11 cellular contexts compared by ENCODE assay signal in genomic region chr3:68996356-68996995, GRCh38. TPM values are rescaled to one million over a fixed set of nuclear protein-coding genes. Genes with fewer than 3 reads are reported as not detected.
DNase-seq lines count a peak whose midpoint lies in the region; ATAC-seq, FAIRE-seq and TF ChIP-seq lines count a peak whose summit lies in the region.
"Had no signal": no experiment of that assay in that cellular context is flagged by ENCODE, and none has a peak within 500 bp of the region (broad histone marks: within the 10 kb centered on the region; RNA-seq: fewer than 3 reads in every experiment).

No MANE protein-coding gene starts in this region.

- no peaks in the 10 kb centered on the region for H3K9me1 ChIP-seq in K562 (ENCODE audit: control insufficient read depth, insufficient read depth, low read length)

- TF ChIP-seq EP300 in K562 (IDR thresholded peaks at IDR 0.05; ENCODE audit: low read length) = no peak

- TF ChIP-seq RAD21 in K562 (CRISPR knock-in tag; conservative IDR thresholded peaks at IDR 0.05 in 1 of 2, IDR thresholded peaks at IDR 0.05 in 1 of 2) = no peak

- WGBS in K562 (ENCODE audit: insufficient coverage, low coverage, missing lambda C conversion rate) = 55% methylated on average over 7 of the region's 8 CpGs

- no peaks in the 10 kb centered on the region for H3K9me3 ChIP-seq in K562 (replicated peaks; ENCODE audit: control insufficient read depth, insufficient read depth, low read depth, low read length)
- no peaks in the 10 kb centered on the region for H3K9me3 ChIP-seq in kidney (ENCODE audit: control insufficient read depth in 1 of 2, low read length in 2 of 2)

- no peaks in the 10 kb centered on the region for H3K27me3 ChIP-seq in K562 (ENCODE audit: control insufficient read depth in 2 of 2, insufficient read depth in 2 of 2, low read length in 2 of 2)

- no peak for TF ChIP-seq CTCF in K562 (IDR thresholded peaks at IDR 0.05 in 2 of 3, conservative IDR thresholded peaks at IDR 0.05 in 1 of 3; ENCODE audit: insufficient read depth in 2 of 3, low read depth in 1 of 3, low read length in 3 of 3)
- TF ChIP-seq CTCF in kidney (IDR thresholded peaks at IDR 0.05; ENCODE audit: borderline replicate concordance, extremely low read depth, insufficient read depth) = no peak

- POLR2A ChIA-PET in K562 (lab: Yijun Ruan, JAX) = interaction anchor here (0.9 to 1.7 kb wide), 3 partner anchors 9 to 12 kb away, joined by 5 to 7 read pairs (median 6); no protein-coding TSS in a partner anchor

- peaks cover 3 to 4% of the 10 kb centered on the region in 2 experiments; a peak in 2 of 5 replicates for H3K4me1 ChIP-seq in K562 (replicated peaks in 1 of 2; ENCODE audit: control insufficient read depth in 2 of 2, insufficient read depth in 2 of 2, low read length in 2 of 2)
- H3K4me1 ChIP-seq in kidney (ENCODE audit: control insufficient read depth in 1 of 2, insufficient read depth in 1 of 2, low read depth in 1 of 2, low read length in 2 of 2) = no peaks in the 10 kb centered on the region

- FAIRE-seq in H54 (lab: Jason Lieb, UNC) (peak; percentile 64), K562 (lab: Jason Lieb, UNC) (no peak), kidney (lab: Jason Lieb, UNC) (no peak)

- CTCF ChIA-PET in K562 (lab: Yijun Ruan, JAX; ENCODE audit: low intra/inter-chr PET ratio) = no interaction called here

- no peak overlapping the region for H2AFZ ChIP-seq in K562 (ENCODE audit: low read depth, low read length)

- no TSS peak for BruUV-seq in K562 (replicated peaks; lab: Mats Ljungman, UMichigan)

- peaks cover 23% of the 10 kb centered on the region; the same call in 1 of the 3 replicates for H3K36me3 ChIP-seq in K562 (ENCODE audit: control insufficient read depth, insufficient read depth, low read length)
- H3K36me3 ChIP-seq in kidney (ENCODE audit: control insufficient read depth in 1 of 2, insufficient read depth in 2 of 2, low read length in 2 of 2) = peaks cover 4 to 6% of the 10 kb centered on the region in 2 donors

- H4K20me1 ChIP-seq in K562 (replicated peaks; ENCODE audit: control insufficient read depth, insufficient read depth, low read length) = no peaks in the 10 kb centered on the region

- intact Hi-C loops in K562 (cut with micrococcal nuclease) (no loop called here), kidney (cut with DNase I) (no loop called here)

- ATAC-seq in K562 = peak; percentile 59
- no peak for ATAC-seq in HG02870 (IDR thresholded peaks at IDR 0.05; ENCODE audit: unreplicated experiment)
- no peak for ATAC-seq in GM18907 (IDR thresholded peaks at IDR 0.05; ENCODE audit: unreplicated experiment)

- TF ChIP-seq POLR2A in H54 (IDR thresholded peaks at IDR 0.05; ENCODE audit: low read depth, low read length) = no peak
- TF ChIP-seq POLR2A in K562 (conservative IDR thresholded peaks at IDR 0.05) = no peak

- H3K27ac ChIP-seq in K562 (ENCODE audit: extremely low read depth, low read depth, low read length) (no peak overlapping the region), kidney (ENCODE audit: low read depth in 2 of 2, low read length in 2 of 2) (no peak overlapping the region)

- no peaks in the 10 kb centered on the region for H3K79me2 ChIP-seq in K562 (ENCODE audit: control insufficient read depth, insufficient read depth, low read length)

- H3K9ac ChIP-seq in K562 (ENCODE audit: insufficient read depth in 1 of 2, low read depth in 2 of 2, low read length in 2 of 2) (peak overlapping the region in 1 of 2 experiments; percentile 22; a peak in 1 of 4 replicates), kidney (ENCODE audit: low read length in 2 of 2) (no peak overlapping the region)

- H3K4me2 ChIP-seq in K562 (ENCODE audit: insufficient read depth, low read length) = no peak overlapping the region

- DNase-seq in CD1c-positive myeloid dendritic cell (ENCODE audit: extremely low spot score) (peak; percentile 55), H54 (ENCODE audit: insufficient read length, low spot score) (no peak), K562 (ENCODE audit: extremely low read depth in 1 of 4, low spot score in 3 of 4) (peak in 1 of 4 experiments; percentile 7), iris pigment epithelial cell (ENCODE audit: low read depth) (peak; percentile 68), kidney (no peak)
- DNase-seq: activated CD4-positive, alpha-beta T cell treated with anti-CD3 and anti-CD28 coated beads, Interleukin-2, amount 10 ng/mL, durations not matched to agents 7 days and 5 days; activated effector memory CD4-positive, alpha-beta T cell treated with Interleukin-2 at 50 U/mL for 16 hours; effector CD8-positive, alpha-beta T cell; NCI-H2029 treated with DMSO at 0.1 percent for 48 hours had no signal

- in situ Hi-C loops in K562 (cut with MboI) = no loop called here

- no peak overlapping the region for H3K4me3 ChIP-seq in K562
- H3K4me3 ChIP-seq in kidney (ENCODE audit: low read length in 2 of 2) = no peak overlapping the region

TF ChIP-seq in K562, 482 proteins besides CTCF, POLR2A, EP300 and RAD21 (continues in another document):
- no peak for TF ChIP-seq FOXP1 (CRISPR knock-in tag; IDR thresholded peaks at IDR 0.05)
- TF ChIP-seq SIN3B (IDR thresholded peaks at IDR 0.05; ENCODE audit: low read depth) = no peak
- TF ChIP-seq ZFP36 (IDR thresholded peaks at IDR 0.05; ENCODE audit: low read depth, low read length, partially characterized antibody) = no peak
- no peak for TF ChIP-seq HLTF (IDR thresholded peaks at IDR 0.05)
- TF ChIP-seq SREBF2 (CRISPR knock-in tag; IDR thresholded peaks at IDR 0.05) = no peak
- no peak for TF ChIP-seq RBM39 (optimal IDR thresholded peaks at IDR 0.05; ENCODE audit: low read depth, low read length)
- TF ChIP-seq TBP (optimal IDR thresholded peaks at IDR 0.05; ENCODE audit: low read depth, low read length) = no peak
- no peak for TF ChIP-seq ZNF12 (CRISPR knock-in tag; IDR thresholded peaks at IDR 0.05)
- no peak for TF ChIP-seq E2F6 (IDR thresholded peaks at IDR 0.05; ENCODE audit: borderline replicate concordance in 1 of 2, extremely low read depth in 1 of 2, insufficient read depth in 1 of 2, insufficient read length in 1 of 2, low read depth in 1 of 2, low read length in 1 of 2, poor library complexity in 1 of 2, severe bottlenecking in 1 of 2)
- no peak for TF ChIP-seq ZNF311 (CRISPR knock-in tag; IDR thresholded peaks at IDR 0.05)
- no peak for TF ChIP-seq ZNF184 (CRISPR knock-in tag; IDR thresholded peaks at IDR 0.05)
- TF ChIP-seq RHOXF2B (CRISPR knock-in tag; conservative IDR thresholded peaks at IDR 0.05) = no peak

RNA-seq across cellular contexts. Expression of gene EOGT, which starts 17.0 kb away (rescaled TPM):
- total RNA-seq in K562 (2011; cell fraction: chromatin; rRNA removed; ENCODE audit: low replicate concordance) = 24.0 and 29.3 TPM in 2 replicates
- 13.2 and 16.2 TPM in 2 replicates for total RNA-seq in K562 (2011; cell fraction: nucleolus; rRNA removed)
- 13.5 and 18.2 TPM in 2 replicates for total RNA-seq in K562 (2011; cell fraction: nucleoplasm; rRNA removed)
- total RNA-seq in K562 (2014; rRNA removed) (7.4 and 8.1 TPM in 2 replicates), K562 (2014; rRNA removed; fragmentation: Illumina TruSeq; extraction: Trizol) (14.5 and 17.9 TPM in 2 replicates), K562 (2015; rRNA removed; fragmentation: Illumina TruSeq; extraction: Trizol) (14.4 and 17.9 TPM in 2 replicates), K562 (2021) (9.6 and 10.4 TPM in 2 replicates), kidney (28.1 TPM)
- polyA plus RNA-seq in K562 (2011; rRNA removed) (4.2 and 5.6 TPM in 2 replicates), K562 (2014; fragmentation: Illumina TruSeq; extraction: Trizol) (9.9 and 10.8 TPM in 2 replicates), K562 (2014; fragmentation: Nextera tagmentation; extraction: Ambion mirVana) (1 to 10 TPM; 3.6 to 5.1 TPM), K562 (2014; rRNA removed) (6.5 and 9.4 TPM in 2 replicates), kidney (ENCODE audit: insufficient read depth, low read depth, low replicate concordance) (7.2 TPM)
- 2.3 and 2.7 TPM in 2 replicates for polyA plus RNA-seq in K562 (2011; cell fraction: cytosol; rRNA removed)
- 4.7 and 7.6 TPM in 2 replicates for polyA plus RNA-seq in K562 (2011; cell fraction: nucleus; rRNA removed)
- polyA plus RNA-seq in K562 (2012) = 6.5 and 6.7 TPM in 2 replicates
- polyA minus RNA-seq in K562 (2011; rRNA and poly(A)+ RNA removed) = 8.5 and 10.3 TPM in 2 replicates
- polyA minus RNA-seq in K562 (2011; cell fraction: cytosol; rRNA and poly(A)+ RNA removed) = 2.6 and 5.2 TPM in 2 replicates
- polyA minus RNA-seq in K562 (2011; cell fraction: nucleus; rRNA and poly(A)+ RNA removed) = 7.8 and 9.0 TPM in 2 replicates

RNA-seq across cellular contexts. Expression of gene TMF1, which starts 55.7 kb away (rescaled TPM):
- 20.0 and 109 TPM in 2 replicates for total RNA-seq in K562 (2011; cell fraction: chromatin; rRNA removed; ENCODE audit: low replicate concordance)
- 13.7 and 18.2 TPM in 2 replicates for total RNA-seq in K562 (2011; cell fraction: nucleolus; rRNA removed)
- total RNA-seq in K562 (2011; cell fraction: nucleoplasm; rRNA removed) = 20.6 and 33.0 TPM in 2 replicates
- total RNA-seq in K562 (2014; rRNA removed) = 7.1 and 9.5 TPM in 2 replicates
- 13.9 and 18.6 TPM in 2 replicates for total RNA-seq in K562 (2014; rRNA removed; fragmentation: Illumina TruSeq; extraction: Trizol)
- 11.2 and 13.7 TPM in 2 replicates for total RNA-seq in K562 (2015; rRNA removed; fragmentation: Illumina TruSeq; extraction: Trizol)
- 10.9 and 12.3 TPM in 2 replicates for total RNA-seq in K562 (2021)
- 11.3 and 11.8 TPM in 2 replicates for polyA plus RNA-seq in K562 (2011; rRNA removed)
- 2.1 and 3.2 TPM in 2 replicates for polyA plus RNA-seq in K562 (2011; cell fraction: cytosol; rRNA removed)
- polyA plus RNA-seq in K562 (2011; cell fraction: nucleus; rRNA removed) = 9.1 and 10.1 TPM in 2 replicates
- polyA plus RNA-seq in K562 (2012) = 6.7 and 10.2 TPM in 2 replicates
- polyA plus RNA-seq in K562 (2014; fragmentation: Illumina TruSeq; extraction: Trizol) = 8.9 and 10.3 TPM in 2 replicates
- polyA plus RNA-seq in K562 (2014; fragmentation: Nextera tagmentation; extraction: Ambion mirVana) = 1 to 10 TPM; 3.1 to 3.7 TPM
- polyA plus RNA-seq in K562 (2014; rRNA removed) = 6.2 and 7.2 TPM in 2 replicates
- polyA minus RNA-seq in K562 (2011; rRNA and poly(A)+ RNA removed) = 23.0 and 37.6 TPM in 2 replicates
- polyA minus RNA-seq in K562 (2011; cell fraction: cytosol; rRNA and poly(A)+ RNA removed) = 9.6 and 10.0 TPM in 2 replicates
- 13.1 and 18.0 TPM in 2 replicates for polyA minus RNA-seq in K562 (2011; cell fraction: nucleus; rRNA and poly(A)+ RNA removed)
- total RNA-seq in kidney = 38.8 TPM
- 6.5 TPM for polyA plus RNA-seq in kidney (ENCODE audit: insufficient read depth, low read depth, low replicate concordance)

Comparison
In these comparisons a context has a peak if more than half of its experiments do, and no peak if none do; other contexts are left out.
1. DNase-seq: peak in CD1c-positive myeloid dendritic cell (single experiment) and iris pigment epithelial cell (single experiment); none in H54 (single experiment) and kidney (single experiment).